31 cellular contexts compared by ENCODE assay signal in the genomic region with DNA sequence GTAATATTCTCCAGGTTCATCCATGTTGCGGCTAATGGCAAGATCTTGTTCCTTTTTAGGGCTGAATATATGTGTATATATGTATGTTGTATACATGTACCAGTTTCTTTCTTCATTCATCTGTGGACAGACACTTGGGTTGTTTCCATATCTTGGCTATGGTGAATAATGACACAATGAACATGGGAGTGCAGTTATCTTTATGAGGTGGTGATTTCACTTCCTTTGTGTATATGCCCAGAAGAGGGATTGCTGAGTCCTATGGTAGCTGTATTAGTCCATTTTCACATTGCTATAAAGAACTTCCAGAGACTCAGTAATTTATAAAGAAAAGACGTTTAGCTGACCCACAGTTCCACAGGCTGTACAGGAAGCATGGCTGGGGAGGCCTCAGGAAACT. TPM values are rescaled to one million over a fixed set of nuclear protein-coding genes. Genes with fewer than 3 reads are reported as not detected.
A peak's percentile ranks its signal among the peaks of the same experiment; 100 is the strongest.
DNase-seq lines count a peak whose midpoint lies in the region; ATAC-seq, FAIRE-seq and TF ChIP-seq lines count a peak whose summit lies in the region.
"Had no signal": no experiment of that assay in that cellular context is flagged by ENCODE, and none has a peak within 500 bp of the region (broad histone marks: within the 10 kb centered on the region; RNA-seq: fewer than 3 reads in every experiment).

No MANE protein-coding gene starts in this region.

- H3K9ac ChIP-seq in GM23248 (no peak overlapping the region), endothelial cell of umbilical vein (replicated peaks; ENCODE audit: extremely low read depth, insufficient read depth, low read length) (no peak overlapping the region)
- H3K9ac ChIP-seq: BLaER1 treated with 17β-estradiol and CSF1 and Interleukin-3, amounts not matched to agents 10 nM and 100 nM; KMS-11 had no signal

- no peaks in the 10 kb centered on the region for H3K27me3 Mint-ChIP-seq in mesothelial cell of epicardium (ENCODE audit: low read depth)

- no peaks in the 10 kb centered on the region for H3K9me2 ChIP-seq in GM23248 (ENCODE audit: insufficient read depth)

- H3K36me3 Mint-ChIP-seq in mesothelial cell of epicardium: no peaks in the 10 kb centered on the region
- H3K36me3 Mint-ChIP-seq: IgD-negative memory B cell had no signal

- in situ Hi-C loops in GM23248 (cut with MboI): no loop called here
- in situ Hi-C loops in Panc1 (cut with HindIII; ENCODE audit: low pct_unique_long_range_greater_than_20kb, low sequenced_read_pairs): no loop called here

- no peak for TF ChIP-seq CTCF in Panc1 (IDR thresholded peaks at IDR 0.05)
- no peak for TF ChIP-seq CTCF in endothelial cell of umbilical vein (IDR thresholded peaks at IDR 0.05; ENCODE audit: extremely low read depth in 1 of 2, insufficient read depth in 1 of 2, low read depth in 1 of 2, low read length in 2 of 2)
- no peak for TF ChIP-seq CTCF in mucosa of descending colon (IDR thresholded peaks at IDR 0.05)
- TF ChIP-seq CTCF in mesothelial cell of epicardium (IDR thresholded peaks at IDR 0.05; ENCODE audit: unreplicated experiment): no peak
- TF ChIP-seq CTCF in esophagus squamous epithelium (IDR thresholded peaks at IDR 0.05): no peak
- no peak for TF ChIP-seq CTCF in GM10266 (IDR thresholded peaks at IDR 0.05; ENCODE audit: control insufficient read depth, insufficient read depth, low read depth, missing control alignments)

- intact Hi-C loops in Panc1 (cut with micrococcal nuclease; ENCODE audit: unreplicated experiment): no loop called here
- intact Hi-C loops in endothelial cell of umbilical vein (cut with micrococcal nuclease): no loop called here
- intact Hi-C loops in mucosa of descending colon (cut with DNase I, micrococcal nuclease): no loop called here
- intact Hi-C loops in esophagus squamous epithelium (cut with DNase I): no loop called here
- intact Hi-C loops in cardiac septum (cut with DNase I): no loop called here

- TF ChIP-seq POLR2A in endothelial cell of umbilical vein (IDR thresholded peaks at IDR 0.05; ENCODE audit: low read depth, low read length) (no peak), esophagus squamous epithelium (IDR thresholded peaks at IDR 0.05) (no peak)

- ATAC-seq in Panc1: no peak
- ATAC-seq in mucosa of descending colon: peak; percentile 67
- ATAC-seq: A549, Right ventricle myocardium inferior, SK-N-SH treated with all-trans-retinoic acid at 6 μM for 48 hours had no signal

- BruUV-seq in Panc1 (replicated peaks; lab: Mats Ljungman, UMichigan) (no TSS peak), endothelial cell of umbilical vein (replicated peaks; lab: Mats Ljungman, UMichigan) (no TSS peak)

- no peak overlapping the region for H3K4me3 Mint-ChIP-seq in mesothelial cell of epicardium
- H3K4me3 Mint-ChIP-seq: CD4-positive, alpha-beta T cell; IgD-negative memory B cell had no signal

- H3K9me3 ChIP-seq in GM23248 (ENCODE audit: low read depth) (no peaks in the 10 kb centered on the region), Panc1 (ENCODE audit: control insufficient read depth, insufficient read depth, low read depth, low read length) (peaks cover 3% of the 10 kb centered on the region; the same call in 1 of the 2 replicates), endothelial cell of umbilical vein (replicated peaks; ENCODE audit: control insufficient read depth, insufficient read depth, low read length) (no peaks in the 10 kb centered on the region), mucosa of descending colon (no peaks in the 10 kb centered on the region), esophagus squamous epithelium (no peaks in the 10 kb centered on the region)
- H3K9me3 ChIP-seq: A549, HAP-1, SJCRH30 had no signal

- H2AFZ ChIP-seq in GM23248: no peak overlapping the region
- peak overlapping the region; percentile 69 for H2AFZ ChIP-seq in endothelial cell of umbilical vein (ENCODE audit: low read depth, low read length)

- no peak overlapping the region for H3K27ac Mint-ChIP-seq in mesothelial cell of epicardium
- H3K27ac Mint-ChIP-seq: CD4-positive, alpha-beta T cell; IgD-negative memory B cell had no signal

- H3K4me1 Mint-ChIP-seq in mesothelial cell of epicardium: peaks cover 23% of the 10 kb centered on the region
- H3K4me1 Mint-ChIP-seq: IgD-negative memory B cell had no signal

- no peaks in the 10 kb centered on the region for H3K9me1 ChIP-seq in endothelial cell of umbilical vein (replicated peaks; ENCODE audit: control insufficient read depth, extremely low read depth, insufficient read depth, low read length)

- H3K4me2 ChIP-seq in GM23248 (ENCODE audit: unreplicated experiment) (no peak overlapping the region), endothelial cell of umbilical vein (ENCODE audit: insufficient read depth, low read length) (no peak overlapping the region)
- H3K4me2 ChIP-seq: A549, KMS-11 had no signal

- dilution Hi-C loops in endothelial cell of umbilical vein (cut with MboI; ENCODE audit: extremely low pct_ligation_motif_present, low sequenced_read_pairs): no loop called here

- H3K36me3 ChIP-seq in GM23248 (ENCODE audit: low read depth) (no peaks in the 10 kb centered on the region), Panc1 (ENCODE audit: control insufficient read depth, insufficient read depth, low read length) (no peaks in the 10 kb centered on the region), endothelial cell of umbilical vein (ENCODE audit: control insufficient read depth in 2 of 2, extremely low read depth in 1 of 2, insufficient read depth in 2 of 2, low read length in 2 of 2) (no peaks in the 10 kb centered on the region), mucosa of descending colon (ENCODE audit: low read depth) (no peaks in the 10 kb centered on the region), esophagus squamous epithelium (no peaks in the 10 kb centered on the region)
- H3K36me3 ChIP-seq: HAP-1, SJCRH30 had no signal

- H4K20me1 ChIP-seq in GM23248 (ENCODE audit: insufficient read depth) (no peaks in the 10 kb centered on the region), endothelial cell of umbilical vein (replicated peaks; ENCODE audit: control insufficient read depth, extremely low read depth, insufficient read depth, low read length) (no peaks in the 10 kb centered on the region)
- H4K20me1 ChIP-seq: BLaER1 treated with 17β-estradiol and CSF1 and Interleukin-3, amounts not matched to agents 10 nM and 100 nM had no signal

- no peaks in the 10 kb centered on the region for H3K79me2 ChIP-seq in GM23248 (ENCODE audit: insufficient read depth)
- H3K79me2 ChIP-seq in endothelial cell of umbilical vein (ENCODE audit: control insufficient read depth, insufficient read depth, low read length): no peaks in the 10 kb centered on the region

- H3K9me3 Mint-ChIP-seq in mesothelial cell of epicardium: peaks cover 7% of the 10 kb centered on the region
- H3K9me3 Mint-ChIP-seq: CD4-positive, alpha-beta T cell; IgD-negative memory B cell had no signal

- DNase-seq in GM23248 (peak; percentile 34), Panc1 (ENCODE audit: low read depth, low spot score) (no peak), endothelial cell of umbilical vein (ENCODE audit: low read depth, low spot score) (peak; percentile 48), mucosa of descending colon (no peak), mesothelial cell of epicardium (ENCODE audit: low spot score in 2 of 2, unreplicated experiment in 2 of 2) (no peak), esophagus squamous epithelium (lab: John Stamatoyannopoulos, UW) (no peak), cardiac septum (ENCODE audit: low spot score) (no peak), GM10266 (ENCODE audit: extremely low spot score) (no peak)
- DNase-seq: AML-193; CD4-positive, alpha-beta T cell; GOT3; MM.1S; NCI-H1092 treated with DMSO at 0.1 percent for 48 hours; NCI-H1436; NCI-H187; NCI-H2081 treated with DMSO at 0.1 percent for 48 hours; NCI-H2171; NCI-H345; NCI-H524; NCI-H774; SJCRH30 had no signal

- POLR2A ChIA-PET in Panc1 (lab: Charles Lee) (no interaction called here), endothelial cell of umbilical vein (lab: Charles Lee) (interaction anchor here (0.8 kb wide), 1 partner anchor 30 kb away, joined by 3 read pairs; no protein-coding TSS in a partner anchor)

- H3K4me1 ChIP-seq in GM23248 (ENCODE audit: insufficient read depth) (peaks cover 13% of the 10 kb centered on the region), Panc1 (ENCODE audit: control insufficient read depth, insufficient read depth, low read length) (peaks cover 20% of the 10 kb centered on the region), endothelial cell of umbilical vein (ENCODE audit: control insufficient read depth, extremely low read depth, insufficient read depth, low read length) (peaks cover 8% of the 10 kb centered on the region), mucosa of descending colon (ENCODE audit: low read depth) (peaks cover 18% of the 10 kb centered on the region), esophagus squamous epithelium (peaks cover 11 to 25% (median 17%) of the 10 kb centered on the region in 3 donors)

- peak; percentile 64 for FAIRE-seq in endothelial cell of umbilical vein (lab: Jason Lieb, UNC)
- FAIRE-seq: A549, D721Med had no signal

- CTCF ChIA-PET in Panc1 (lab: Charles Lee): no interaction called here
- CTCF ChIA-PET in endothelial cell of umbilical vein (lab: Charles Lee): interaction anchor here (0.6 to 4.3 kb wide), 5 partner anchors 13 to 450 kb away, joined by 3 to 16 read pairs (median 6); a partner anchor contains a TSS

- H3K27me3 ChIP-seq in GM23248 (replicated peaks; ENCODE audit: insufficient read depth) (no peaks in the 10 kb centered on the region), Panc1 (ENCODE audit: control insufficient read depth, insufficient read depth, low read length) (no peaks in the 10 kb centered on the region), endothelial cell of umbilical vein (ENCODE audit: control insufficient read depth in 2 of 2, insufficient read depth in 2 of 2, low read length in 2 of 2) (no peaks in the 10 kb centered on the region), esophagus squamous epithelium (no peaks in the 10 kb centered on the region)
- H3K27me3 ChIP-seq: BLaER1 treated with 17β-estradiol and CSF1 and Interleukin-3, amounts not matched to agents 10 nM and 100 nM; SJCRH30 had no signal

- WGBS in GM23248 (ENCODE audit: low coverage in 1 of 2, low lambda C conversion rate in 2 of 2, missing lambda C conversion rate in 2 of 2), 2 experiments: 47 to 53% methylated on average over 2 of the region's 2 CpGs
- 75 to 89% methylated on average over 2 of the region's 2 CpGs for WGBS in esophagus squamous epithelium, 2 donors

- H3F3A ChIP-seq in GM23248 (ENCODE audit: insufficient read depth): peaks cover 14% of the 10 kb centered on the region

- H3K4me3 ChIP-seq in GM23248 (no peak overlapping the region), Panc1 (ENCODE audit: low read depth in 2 of 2, low read length in 2 of 2) (no peak overlapping the region), endothelial cell of umbilical vein (replicated peaks in 1 of 3; ENCODE audit: insufficient read depth in 1 of 3, low read depth in 1 of 3, low read length in 3 of 3) (no peak overlapping the region), mucosa of descending colon (no peak overlapping the region), esophagus squamous epithelium (no peak overlapping the region)
- H3K4me3 ChIP-seq: A549; BLaER1 treated with 17β-estradiol and CSF1 and Interleukin-3, amounts not matched to agents 10 nM and 100 nM; HAP-1; SJCRH30 had no signal

- H3K27ac ChIP-seq in GM23248 (no peak overlapping the region), Panc1 (ENCODE audit: low read length) (peak overlapping the region; percentile 25; the same call in 1 of the 2 replicates), endothelial cell of umbilical vein (ENCODE audit: insufficient read depth, low read depth, low read length) (no peak overlapping the region), esophagus squamous epithelium (no peak overlapping the region)
- H3K27ac ChIP-seq: HL-60, KMS-11, SJCRH30 had no signal

RNA-seq across cellular contexts. Expression of a gene that starts 17.1 kb away (rescaled TPM):
- total RNA-seq in GM23248 (2014; rRNA removed; shearing (Covaris generic)): not detected in 2 replicates
- polyA plus RNA-seq in GM23248 (2016; fragmentation: Nextera tagmentation; extraction: Ambion mirVana): 0.29 and 0.34 TPM in 2 replicates
- total RNA-seq in Panc1 (2021; ENCODE audit: unreplicated experiment): 199 TPM
- polyA plus RNA-seq in Panc1 (2012; ENCODE audit: insufficient read length): 415 TPM
- 78.4 and 100 TPM in 2 replicates for total RNA-seq in endothelial cell of umbilical vein
- polyA plus RNA-seq in endothelial cell of umbilical vein: 166 and 189 TPM in 2 replicates
- 105 and 118 TPM in 2 replicates for polyA plus RNA-seq in endothelial cell of umbilical vein (2011; cell fraction: cytosol; rRNA removed)
- polyA plus RNA-seq in endothelial cell of umbilical vein (2011; cell fraction: nucleus; rRNA removed): 69.7 and 75.3 TPM in 2 replicates
- polyA plus RNA-seq in endothelial cell of umbilical vein (2012): 50.5 and 94.9 TPM in 2 replicates
- polyA minus RNA-seq in endothelial cell of umbilical vein: 120 and 174 TPM in 2 replicates
- polyA minus RNA-seq in endothelial cell of umbilical vein (2011; cell fraction: cytosol; rRNA and poly(A)+ RNA removed): 10.7 TPM
- 50.8 and 57.3 TPM in 2 replicates for polyA minus RNA-seq in endothelial cell of umbilical vein (2011; cell fraction: nucleus; rRNA and poly(A)+ RNA removed)
- total RNA-seq in mucosa of descending colon: 100 to 1,000 TPM; 118 to 183 (median 139) TPM
- 17.7 to 20.9 TPM (median 19.7 TPM) in 3 replicates for total RNA-seq in mesothelial cell of epicardium
- total RNA-seq in esophagus squamous epithelium: 10 to 100 TPM in 3 of 4 donors, 1 to 10 TPM in 1; 3.6 to 24.0 (median 18.5) TPM
- 6.9 TPM for total RNA-seq in cardiac septum
- polyA plus RNA-seq: IgD-negative memory B cell had no signal

RNA-seq across cellular contexts. Expression of a gene that starts 17.5 kb away (rescaled TPM):
- total RNA-seq in GM23248 (2014; rRNA removed; shearing (Covaris generic)): 0.54 TPM in 1 of 2 replicates, not detected in the other
- polyA plus RNA-seq in GM23248 (2016; fragmentation: Nextera tagmentation; extraction: Ambion mirVana): 0.24 and 0.25 TPM in 2 replicates
- total RNA-seq in Panc1 (2021; ENCODE audit: unreplicated experiment): 0.21 TPM
- 0.94 TPM for polyA plus RNA-seq in Panc1 (2012; ENCODE audit: insufficient read length)
- not detected in 2 replicates for total RNA-seq in endothelial cell of umbilical vein
- polyA plus RNA-seq in endothelial cell of umbilical vein: 0.19 and 0.22 TPM in 2 replicates
- polyA plus RNA-seq in endothelial cell of umbilical vein (2011; cell fraction: cytosol; rRNA removed): 0.14 and 0.20 TPM in 2 replicates
- 0.11 TPM in 1 of 2 replicates, not detected in the other for polyA plus RNA-seq in endothelial cell of umbilical vein (2011; cell fraction: nucleus; rRNA removed)
- 0.11 and 0.24 TPM in 2 replicates for polyA plus RNA-seq in endothelial cell of umbilical vein (2012)
- 0.21 TPM in 1 of 2 replicates, not detected in the other for polyA minus RNA-seq in endothelial cell of umbilical vein
- not detected for polyA minus RNA-seq in endothelial cell of umbilical vein (2011; cell fraction: cytosol; rRNA and poly(A)+ RNA removed)
- polyA minus RNA-seq in endothelial cell of umbilical vein (2011; cell fraction: nucleus; rRNA and poly(A)+ RNA removed): not detected in 2 replicates
- 100 to 1,000 TPM in 1 of 3 donors, 1 to 10 TPM in 2; 6.3 to 204 (median 9.5) TPM for total RNA-seq in mucosa of descending colon
- not detected in 3 replicates for total RNA-seq in mesothelial cell of epicardium
- 10 to 100 TPM in 1 of 4 donors, 1 to 10 TPM in 2, under 1 TPM in 1; 0.72 to 24.0 (median 4.4) TPM for total RNA-seq in esophagus squamous epithelium
- total RNA-seq in cardiac septum: 0.13 TPM
- total RNA-seq: CD4-positive, alpha-beta T cell; G401 had no signal

Comparison
In these comparisons a context has a peak if more than half of its experiments do, and no peak if none do; other contexts are left out.
1. DNase-seq: peak in GM23248 (single experiment) and endothelial cell of umbilical vein (single experiment); none in Panc1 (single experiment), mucosa of descending colon (0 of 3), mesothelial cell of epicardium (0 of 2), esophagus squamous epithelium (single experiment), cardiac septum (single experiment) and GM10266 (single experiment).